23 cellular contexts compared by ENCODE assay signal in genomic region chr4:182530451-182530850, GRCh38.
"Had no signal": no experiment of that assay in that cellular context is flagged by ENCODE, and none has a peak within 500 bp of the region (broad histone marks: within the 10 kb centered on the region; RNA-seq: fewer than 3 reads in every experiment).

No MANE protein-coding gene starts in this region.

- H3K27ac Mint-ChIP-seq: activated B cell treated with CpG ODN at 0.5 μM for 24 hours; activated CD4-positive, alpha-beta T cell treated with anti-CD3 and anti-CD28 coated beads, Interleukin-2, amount 10 ng/mL, durations not matched to agents 24 days and 14 days; activated naive CD4-positive, alpha-beta T cell treated with anti-CD3 and anti-CD28 coated beads for 36 hours; activated naive CD8-positive, alpha-beta T cell; T-helper 17 cell had no signal

- ATAC-seq: activated T-cell treated with anti-CD3 and anti-CD28 coated beads, Interleukin-2, amount 50 U/mL, for 4 hours; T-helper 17 cell had no signal

- DNase-seq: activated B cell treated with CpG ODN at 0.5 μM for 24 hours; activated CD4-positive, alpha-beta T cell treated with anti-CD3 and anti-CD28 coated beads for 1 hour; activated CD4-positive, alpha-beta T cell treated with anti-CD3 and anti-CD28 coated beads, Interleukin-2, amount 10 ng/mL, durations not matched to agents 24 days and 14 days; activated CD4-positive, alpha-beta T cell treated with anti-CD3 and anti-CD28 coated beads, Interleukin-2, amount 50 U/mL, for 48 hours; activated CD8-positive, alpha-beta memory T cell treated with anti-CD3 and anti-CD28 coated beads for 24 hours; activated effector memory CD4-positive, alpha-beta T cell treated with anti-CD3 and anti-CD28 coated beads, Interleukin-2, amount 50 U/mL, for 16 hours; activated naive CD4-positive, alpha-beta T cell treated with anti-CD3 and anti-CD28 coated beads for 36 hours; activated T-cell treated with anti-CD3 and anti-CD28 coated beads, Interleukin-2, amount 50 U/mL, for 4 hours; KG1; MV-4-11; NCI-H1092 treated with DMSO at 0.1 percent for 48 hours; NCI-H1417 treated with DMSO at 0.1 percent for 48 hours; NCI-H1694; NCI-H2029; NCI-H2107; NCI-H2171 treated with DMSO at 0.1 percent for 48 hours; NCI-H226; NCI-H510A; PC-9; SHP77 treated with DMSO at 0.1 percent for 48 hours; T-helper 17 cell; T-helper 9 cell had no signal

- H3K9me3 Mint-ChIP-seq: activated B cell treated with CpG ODN at 0.5 μM for 24 hours; activated CD4-positive, alpha-beta T cell treated with anti-CD3 and anti-CD28 coated beads, Interleukin-2, amount 10 ng/mL, durations not matched to agents 24 days and 14 days; activated naive CD4-positive, alpha-beta T cell treated with anti-CD3 and anti-CD28 coated beads for 36 hours; activated T-cell treated with anti-CD3 and anti-CD28 coated beads, Interleukin-2, amount 50 U/mL, for 4 hours had no signal

- H3K4me1 Mint-ChIP-seq: activated B cell treated with CpG ODN at 0.5 μM for 24 hours; activated CD4-positive, alpha-beta T cell treated with anti-CD3 and anti-CD28 coated beads, Interleukin-2, amount 10 ng/mL, durations not matched to agents 24 days and 14 days had no signal

- H3K4me2 ChIP-seq: PC-9 had no signal

- H3K27me3 Mint-ChIP-seq: activated B cell treated with CpG ODN at 0.5 μM for 24 hours; activated CD4-positive, alpha-beta T cell treated with anti-CD3 and anti-CD28 coated beads, Interleukin-2, amount 10 ng/mL, durations not matched to agents 24 days and 14 days had no signal

- H3K4me3 Mint-ChIP-seq: activated B cell treated with CpG ODN at 0.5 μM for 24 hours; activated CD4-positive, alpha-beta T cell treated with anti-CD3 and anti-CD28 coated beads, Interleukin-2, amount 10 ng/mL, durations not matched to agents 24 days and 14 days; activated naive CD4-positive, alpha-beta T cell treated with anti-CD3 and anti-CD28 coated beads for 36 hours; activated naive CD8-positive, alpha-beta T cell; activated T-cell treated with anti-CD3 and anti-CD28 coated beads, Interleukin-2, amount 50 U/mL, for 4 hours; T-helper 17 cell had no signal

- H2AFZ ChIP-seq: PC-9 had no signal

- H3K36me3 Mint-ChIP-seq: activated naive CD8-positive, alpha-beta T cell had no signal

- H3K4me3 ChIP-seq: PC-9 had no signal

- H3K27ac ChIP-seq: PC-9 had no signal
